In genomic region chr13:59545007-59545406, GRCh38 we compare ENCODE assay signal across 20 cellular contexts.
"Had no signal": no experiment of that assay in that cellular context is flagged by ENCODE, and none has a peak within 500 bp of the region (broad histone marks: within the 10 kb centered on the region; RNA-seq: fewer than 3 reads in every experiment).

No MANE protein-coding gene starts in this region.

- H3K36me3 Mint-ChIP-seq: activated naive CD4-positive, alpha-beta T cell treated with anti-CD3 and anti-CD28 coated beads, Interleukin-2, amount 10 ng/mL, durations not matched to agents 7 days and 5 days; naive thymus-derived CD4-positive, alpha-beta T cell had no signal

- ATAC-seq: gastrocnemius medialis; heart left ventricle; mucosa of descending colon; naive thymus-derived CD4-positive, alpha-beta T cell had no signal

- H3K27ac ChIP-seq: gastrocnemius medialis, heart left ventricle, left ventricle myocardium inferior, parathyroid adenoma, stomach, testis, upper lobe of left lung had no signal

- H3K27me3 ChIP-seq: gastrocnemius medialis, heart left ventricle, stomach, testis, upper lobe of left lung had no signal

- H3K4me1 ChIP-seq: gastrocnemius medialis, heart left ventricle, left ventricle myocardium inferior, parathyroid adenoma, stomach, testis, upper lobe of left lung had no signal

- H3K36me3 ChIP-seq: gastrocnemius medialis, heart left ventricle, left ventricle myocardium inferior, stomach, upper lobe of left lung had no signal

- H3K4me1 Mint-ChIP-seq: activated naive CD4-positive, alpha-beta T cell treated with anti-CD3 and anti-CD28 coated beads, Interleukin-2, amount 10 ng/mL, durations not matched to agents 7 days and 5 days had no signal

- H3K4me3 ChIP-seq: gastrocnemius medialis, heart left ventricle, left ventricle myocardium inferior, mucosa of descending colon, stomach, testis, upper lobe of left lung had no signal

- H2AFZ ChIP-seq: parathyroid adenoma had no signal

- DNase-seq: activated CD4-positive, alpha-beta T cell treated with anti-CD3 and anti-CD28 coated beads for 1 hour; activated CD4-positive, alpha-beta T cell treated with anti-CD3 and anti-CD28 coated beads, Interleukin-2, amount 50 U/mL, for 48 hours; activated naive CD4-positive, alpha-beta T cell treated with anti-CD3 and anti-CD28 coated beads, Interleukin-2, amount 10 ng/mL, durations not matched to agents 7 days and 5 days; dermis blood vessel endothelial cell; erythroblast; gastrocnemius medialis; heart left ventricle; kidney; left ventricle myocardium inferior; mucosa of descending colon; naive thymus-derived CD4-positive, alpha-beta T cell; stimulated activated CD4-positive, alpha-beta T cell treated with anti-CD3 and anti-CD28 coated beads, Interleukin-12 subunit alpha, Interleukin-12 subunit beta, amount 100 ng/mL, for 4 hours; stimulated activated CD4-positive, alpha-beta T cell treated with anti-CD3 and anti-CD28 coated beads, Interleukin-2, amount 100 ng/mL, for 24 hours; stomach; testis; upper lobe of left lung had no signal

- H3K79me2 ChIP-seq: parathyroid adenoma had no signal

- H3K9me3 ChIP-seq: gastrocnemius medialis, mucosa of descending colon, testis had no signal

- H3K9ac ChIP-seq: parathyroid adenoma had no signal

- H3K4me3 Mint-ChIP-seq: activated naive CD4-positive, alpha-beta T cell treated with anti-CD3 and anti-CD28 coated beads, Interleukin-2, amount 10 ng/mL, durations not matched to agents 7 days and 5 days; naive thymus-derived CD4-positive, alpha-beta T cell had no signal

- FAIRE-seq: astrocyte, bronchial epithelial cell, kidney had no signal

- H3K9me3 Mint-ChIP-seq: activated naive CD4-positive, alpha-beta T cell treated with anti-CD3 and anti-CD28 coated beads, Interleukin-2, amount 10 ng/mL, durations not matched to agents 7 days and 5 days had no signal

- H3K27ac Mint-ChIP-seq: activated naive CD4-positive, alpha-beta T cell treated with anti-CD3 and anti-CD28 coated beads, Interleukin-2, amount 10 ng/mL, durations not matched to agents 7 days and 5 days; activated T-helper 2 cell treated with anti-CD3 and anti-CD28 coated beads, Interferon-gamma antibody, Interleukin-2, Interleukin-4, amounts not matched to agents 10 μg/mL and 5 μg/mL and 100 μg/mL, durations not matched to agents 14 hours and 24 hours and 36 hours; naive thymus-derived CD4-positive, alpha-beta T cell had no signal

- H3K27me3 Mint-ChIP-seq: activated naive CD4-positive, alpha-beta T cell treated with anti-CD3 and anti-CD28 coated beads, Interleukin-2, amount 10 ng/mL, durations not matched to agents 7 days and 5 days had no signal
